18 cellular contexts compared by ENCODE assay signal in genomic region chr5:159951834-159952233, GRCh38. TPM values are rescaled to one million over a fixed set of nuclear protein-coding genes. Genes with fewer than 3 reads are reported as not detected.
A peak's percentile ranks its signal among the peaks of the same experiment; 100 is the strongest.
DNase-seq lines count a peak whose midpoint lies in the region; TF ChIP-seq lines count a peak whose summit lies in the region.
"Had no signal": no experiment of that assay in that cellular context is flagged by ENCODE, and none has a peak within 500 bp of the region (broad histone marks: within the 10 kb centered on the region; RNA-seq: fewer than 3 reads in every experiment).

No MANE protein-coding gene starts in this region.

- no peak overlapping the region for H3K9ac ChIP-seq in mesendoderm (ENCODE audit: low read length)
- H3K9ac ChIP-seq: BLaER1 had no signal

- no peak overlapping the region for H2BK15ac ChIP-seq in mesendoderm (replicated peaks; ENCODE audit: low read depth)

- H4K8ac ChIP-seq in mesendoderm (ENCODE audit: low read depth, low read length), result no peak overlapping the region

- no peaks in the 10 kb centered on the region for H3K27me3 ChIP-seq in mesendoderm (ENCODE audit: insufficient read depth, low read length, poor library complexity)
- H3K27me3 ChIP-seq in uterus, result no peaks in the 10 kb centered on the region
- H3K27me3 ChIP-seq in spleen (replicated peaks in 1 of 7), result peaks cover 0 to 25% (median 0%) of the 10 kb centered on the region in 7 donors
- H3K27me3 ChIP-seq: BLaER1, MG63 had no signal

- H3K4me3 ChIP-seq in AG10803 (ENCODE audit: low read length) (no peak overlapping the region), OCI-LY7 (ENCODE audit: low read depth, low read length, poor library complexity, severe bottlenecking) (no peak overlapping the region), mesendoderm (ENCODE audit: low read length) (no peak overlapping the region), uterus (no peak overlapping the region), spleen (no peak overlapping the region)
- H3K4me3 ChIP-seq: BLaER1, MG63 had no signal

- no peak overlapping the region for H3K4ac ChIP-seq in mesendoderm (ENCODE audit: low read depth, low read length)

- POLR2A ChIA-PET in OCI-LY7 (lab: Charles Lee), result interaction anchor here (0.7 kb wide), 1 partner anchor 11 kb away, joined by 3 read pairs; no protein-coding TSS in a partner anchor

- peak; percentile 25 for DNase-seq in AG10803 (ENCODE audit: low read depth)
- no peak for DNase-seq in OCI-LY7 (ENCODE audit: low spot score)
- peak; percentile 27 for DNase-seq in amniotic epithelial cell (ENCODE audit: low read depth)
- DNase-seq in mesendoderm, result no peak
- DNase-seq in NCI-H446 treated with DMSO at 0.1 percent for 48 hours (lab: John Stamatoyannopoulos, UW), result no peak
- no peak for DNase-seq in uterus
- no peak for DNase-seq in spleen
- no peak for DNase-seq in activated gamma-delta T cell treated with Interleukin-2 at 50 U/mL for 16 hours
- DNase-seq: 8988T; CD4-positive, CD25-positive, alpha-beta regulatory T cell; GOT3; KBM-7; MG63; NCI-H2081; NCI-H226; NCI-H510A treated with DMSO at 0.1 percent for 48 hours; SIG-M5 had no signal

- no peak overlapping the region for H3K18ac ChIP-seq in mesendoderm (ENCODE audit: low read length)

- no peak overlapping the region for H2AK5ac ChIP-seq in mesendoderm (ENCODE audit: low read length)

- no peak overlapping the region for H2BK5ac ChIP-seq in mesendoderm (ENCODE audit: low read length)

- no peaks in the 10 kb centered on the region for H3K36me3 ChIP-seq in OCI-LY7 (ENCODE audit: insufficient read depth, low read length)
- no peaks in the 10 kb centered on the region for H3K36me3 ChIP-seq in mesendoderm (ENCODE audit: control insufficient read depth, insufficient read depth, low read length)
- H3K36me3 ChIP-seq in uterus, result no peaks in the 10 kb centered on the region
- no peaks in the 10 kb centered on the region for H3K36me3 ChIP-seq in spleen
- H3K36me3 ChIP-seq: BLaER1, MG63 had no signal

- H3K4me1 ChIP-seq in OCI-LY7 (ENCODE audit: insufficient read depth, low read length, poor library complexity, severe bottlenecking) (no peaks in the 10 kb centered on the region), mesendoderm (ENCODE audit: control insufficient read depth, low read depth, low read length) (peaks cover 2% of the 10 kb centered on the region), uterus (no peaks in the 10 kb centered on the region), spleen (peaks cover 0 to 16% (median 0%) of the 10 kb centered on the region in 6 donors)
- H3K4me1 ChIP-seq: BLaER1 had no signal

- no peak overlapping the region for H2BK120ac ChIP-seq in mesendoderm (ENCODE audit: low read depth, low read length)

- TF ChIP-seq POLR2A in uterus (IDR thresholded peaks at IDR 0.05) (no peak), spleen (IDR thresholded peaks at IDR 0.05) (no peak)

- no peaks in the 10 kb centered on the region for H4K20me1 ChIP-seq in OCI-LY7 (ENCODE audit: insufficient read depth, low read length)
- H4K20me1 ChIP-seq: BLaER1 had no signal

- CTCF ChIA-PET in OCI-LY7 (lab: Charles Lee; ENCODE audit: unreplicated experiment), result interaction anchor here (0.6 kb wide), 1 partner anchor 246 kb away, joined by 4 read pairs; no protein-coding TSS in a partner anchor

- TF ChIP-seq CTCF in AG10803 (conservative IDR thresholded peaks at IDR 0.05; ENCODE audit: low read length) (no peak), OCI-LY7 (conservative IDR thresholded peaks at IDR 0.05; ENCODE audit: low read length) (no peak), uterus (IDR thresholded peaks at IDR 0.05) (no peak), spleen (IDR thresholded peaks at IDR 0.05 in 8 of 11, conservative IDR thresholded peaks at IDR 0.05 in 3 of 11) (no peak)

- intact Hi-C loops in OCI-LY7 (cut with micrococcal nuclease; ENCODE audit: unreplicated experiment), result no loop called here
- intact Hi-C loops in uterus (cut with DNase I; ENCODE audit: low total_unique reads), result no loop called here
- intact Hi-C loops in spleen (cut with DNase I; ENCODE audit: low total_unique reads), result no loop called here

- H3K79me1 ChIP-seq in mesendoderm (ENCODE audit: low read length), result no peaks in the 10 kb centered on the region

- peak overlapping the region; percentile 10 for H3K56ac ChIP-seq in mesendoderm (ENCODE audit: low read length)

- H3K9me3 ChIP-seq in OCI-LY7 (ENCODE audit: low read length) (no peaks in the 10 kb centered on the region), uterus (no peaks in the 10 kb centered on the region), spleen (no peaks in the 10 kb centered on the region)
- H3K9me3 ChIP-seq: BLaER1, MG63 had no signal

- H2AFZ ChIP-seq in OCI-LY7 (ENCODE audit: low read length), result 0 out of 2 replicates have a peak overlapping the region, but pooled peaks have one; percentile 10

- H4K5ac ChIP-seq in mesendoderm (ENCODE audit: low read length), result no peak overlapping the region

- no peak overlapping the region for H3K4me2 ChIP-seq in OCI-LY7 (ENCODE audit: low read length)
- H3K4me2 ChIP-seq in mesendoderm (ENCODE audit: low read length), result no peak overlapping the region
- H3K4me2 ChIP-seq: BLaER1 had no signal

- H3K79me2 ChIP-seq in OCI-LY7 (ENCODE audit: insufficient read depth, low read depth, low read length), result no peaks in the 10 kb centered on the region
- H3K79me2 ChIP-seq in mesendoderm (ENCODE audit: control insufficient read depth, insufficient read depth, low read length), result no peaks in the 10 kb centered on the region

- H3K23ac ChIP-seq in mesendoderm (ENCODE audit: low read length), result no peak overlapping the region

- H3K9me2 ChIP-seq in OCI-LY7 (ENCODE audit: insufficient read depth, low read length), result no peaks in the 10 kb centered on the region

- no TSS peak for BruUV-seq in OCI-LY7 (replicated peaks; lab: Mats Ljungman, UMichigan)

- WGBS in mesendoderm (ENCODE audit: extremely low coverage, insufficient coverage, low lambda C conversion rate), result no CpG with 5 or more reads among the region's 3 CpGs
- 73 to 84% (median 81%) methylated on average over 3 of the region's 3 CpGs for WGBS in spleen, 5 donors

- H3K27ac ChIP-seq in OCI-LY7 (ENCODE audit: low read depth, low read length, poor library complexity, severe bottlenecking) (no peak overlapping the region), mesendoderm (ENCODE audit: low read depth, low read length) (no peak overlapping the region), uterus (no peak overlapping the region), spleen (no peak overlapping the region)
- H3K27ac ChIP-seq: BLaER1 had no signal

RNA-seq across cellular contexts. Expression of gene ADRA1B, which starts 35.6 kb away (rescaled TPM):
- total RNA-seq in OCI-LY7 (2014; rRNA removed; shearing (Covaris generic)), result not detected in 2 replicates
- not detected in 2 replicates for total RNA-seq in OCI-LY7 (2022)
- 0.08 TPM for polyA plus RNA-seq in mesendoderm (2013, experiment 1 of 2)
- 0.10 TPM for polyA plus RNA-seq in mesendoderm (2013, experiment 2 of 2)
- 1 to 10 TPM in 2 of 4 donors, under 1 TPM in 1, not detected in 1; under 0.01 to 5.2 (median 1.2) TPM for total RNA-seq in uterus
- 10 to 100 TPM in 5 of 7 donors, 1 to 10 TPM in 2; 6.9 to 39.6 (median 13.8) TPM for total RNA-seq in spleen
- polyA plus RNA-seq in spleen, result 1 to 10 TPM in 2 of 3 donors, under 1 TPM in 1; 0.65 to 4.3 (median 1.3) TPM
- total RNA-seq: CD4-positive, CD25-positive, alpha-beta regulatory T cell had no signal
- polyA plus RNA-seq: CD4-positive, CD25-positive, alpha-beta regulatory T cell had no signal

RNA-seq across cellular contexts. Expression of gene TTC1, which starts 57.1 kb away (rescaled TPM):
- 32.6 and 47.2 TPM in 2 replicates for total RNA-seq in OCI-LY7 (2014; rRNA removed; shearing (Covaris generic))
- total RNA-seq in OCI-LY7 (2022), result 35.1 TPM in 2 replicates
- 96.8 TPM for polyA plus RNA-seq in mesendoderm (2013, experiment 1 of 2)
- 98.8 TPM for polyA plus RNA-seq in mesendoderm (2013, experiment 2 of 2)
- total RNA-seq in uterus, result 10 to 100 TPM in 3 of 4 donors, 1 to 10 TPM in 1; 9.7 to 43.5 (median 41.1) TPM
- 10 to 100 TPM; 29.2 to 46.8 (median 39.5) TPM for total RNA-seq in spleen
- 10 to 100 TPM; 36.1 to 55.2 (median 46.6) TPM for polyA plus RNA-seq in spleen

Comparison
In these comparisons a context has a peak if more than half of its experiments do, and no peak if none do; other contexts are left out.
1. DNase-seq: peak in AG10803 (single experiment) and amniotic epithelial cell (single experiment); none in OCI-LY7 (single experiment), mesendoderm (single experiment), NCI-H446 treated with DMSO at 0.1 percent for 48 hours (single experiment), uterus (0 of 2), spleen (single experiment) and activated gamma-delta T cell treated with Interleukin-2 at 50 U/mL for 16 hours (single experiment).